Comparison of ENCODE assay signal across 1 cellular context in the genomic region with DNA sequence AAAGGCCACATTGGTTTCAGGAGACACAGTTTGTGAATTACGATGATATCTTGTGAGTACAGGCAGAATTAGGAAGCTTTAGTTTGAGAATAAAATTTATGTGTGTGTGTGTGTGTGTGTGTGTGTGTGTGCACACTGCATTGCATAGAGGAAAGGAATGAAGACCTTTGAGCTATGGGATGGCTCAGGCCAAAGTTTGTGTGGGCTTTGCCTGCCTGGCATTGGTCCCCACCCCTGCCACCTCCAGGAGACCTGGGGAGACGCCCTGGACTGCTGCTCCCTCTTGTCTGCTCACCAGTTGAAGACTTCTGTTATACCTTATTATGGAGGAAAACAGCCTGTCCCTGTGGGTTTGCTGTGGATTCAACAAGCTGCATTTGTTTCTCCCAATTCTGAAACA.
TF ChIP-seq lines count a peak whose summit lies in the region.

No MANE protein-coding gene starts in this region.

TF ChIP-seq in liver, 16 proteins besides CTCF, POLR2A, EP300 and RAD21 (continued from another document):
- TF ChIP-seq, protein P1, sequence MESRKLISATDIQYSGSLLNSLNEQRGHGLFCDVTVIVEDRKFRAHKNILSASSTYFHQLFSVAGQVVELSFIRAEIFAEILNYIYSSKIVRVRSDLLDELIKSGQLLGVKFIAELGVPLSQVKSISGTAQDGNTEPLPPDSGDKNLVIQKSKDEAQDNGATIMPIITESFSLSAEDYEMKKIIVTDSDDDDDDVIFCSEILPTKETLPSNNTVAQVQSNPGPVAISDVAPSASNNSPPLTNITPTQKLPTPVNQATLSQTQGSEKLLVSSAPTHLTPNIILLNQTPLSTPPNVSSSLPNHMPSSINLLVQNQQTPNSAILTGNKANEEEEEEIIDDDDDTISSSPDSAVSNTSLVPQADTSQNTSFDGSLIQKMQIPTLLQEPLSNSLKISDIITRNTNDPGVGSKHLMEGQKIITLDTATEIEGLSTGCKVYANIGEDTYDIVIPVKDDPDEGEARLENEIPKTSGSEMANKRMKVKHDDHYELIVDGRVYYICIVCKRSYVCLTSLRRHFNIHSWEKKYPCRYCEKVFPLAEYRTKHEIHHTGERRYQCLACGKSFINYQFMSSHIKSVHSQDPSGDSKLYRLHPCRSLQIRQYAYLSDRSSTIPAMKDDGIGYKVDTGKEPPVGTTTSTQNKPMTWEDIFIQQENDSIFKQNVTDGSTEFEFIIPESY (IDR thresholded peaks at IDR 0.05) = no peak
- TF ChIP-seq FOXA1 (IDR thresholded peaks at IDR 0.05) (no peak), GABPA (IDR thresholded peaks at IDR 0.05 in 1 of 2, conservative IDR thresholded peaks at IDR 0.05 in 1 of 2) (no peak), FOXA2 (IDR thresholded peaks at IDR 0.05) (no peak), ATF3 (IDR thresholded peaks at IDR 0.05) (no peak), RXRA (IDR thresholded peaks at IDR 0.05) (peak in 1 of 2 donors; percentile 30)
- TF ChIP-seq, protein P2, sequence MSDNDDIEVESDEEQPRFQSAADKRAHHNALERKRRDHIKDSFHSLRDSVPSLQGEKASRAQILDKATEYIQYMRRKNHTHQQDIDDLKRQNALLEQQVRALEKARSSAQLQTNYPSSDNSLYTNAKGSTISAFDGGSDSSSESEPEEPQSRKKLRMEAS (IDR thresholded peaks at IDR 0.05) = no peak
